18 cellular contexts compared by ENCODE assay signal in the genomic region with DNA sequence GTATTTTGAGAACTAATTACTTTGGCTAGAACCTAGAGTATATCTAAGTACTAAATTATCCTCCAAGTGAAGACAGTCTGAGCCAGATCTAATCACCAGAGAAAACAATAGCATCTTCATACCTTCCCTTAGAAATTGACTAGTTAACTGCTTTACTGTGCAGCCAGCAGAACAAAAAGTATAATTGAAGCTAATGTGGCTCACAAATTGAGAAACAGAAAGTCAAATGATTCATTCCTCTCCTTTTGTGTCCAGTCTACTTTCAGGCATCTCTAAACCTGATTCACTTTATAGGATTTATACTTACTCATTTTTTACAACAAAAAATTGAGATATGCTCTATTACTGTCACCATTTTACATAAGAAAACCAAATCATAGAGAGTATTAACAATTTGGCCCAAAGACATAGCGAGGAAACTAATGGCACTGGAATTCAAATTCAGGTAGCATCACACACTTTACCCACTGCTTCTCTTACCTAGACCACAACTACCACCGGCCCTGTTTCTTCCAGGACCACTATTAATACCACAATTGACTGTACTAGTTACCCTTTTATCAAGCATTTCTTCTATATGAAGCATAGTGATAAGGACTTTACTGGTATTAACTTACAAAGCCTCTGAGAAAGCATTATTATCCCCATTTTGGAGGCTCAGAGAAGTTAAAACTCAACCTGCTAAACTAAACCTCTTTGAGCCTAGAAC.
DNase-seq lines count a peak whose midpoint lies in the region; ATAC-seq and TF ChIP-seq lines count a peak whose summit lies in the region.
"Had no signal": no experiment of that assay in that cellular context is flagged by ENCODE, and none has a peak within 500 bp of the region (broad histone marks: within the 10 kb centered on the region; RNA-seq: fewer than 3 reads in every experiment).

No MANE protein-coding gene starts in this region.

- H3K36me3 ChIP-seq in OCI-LY3 (replicated peaks; ENCODE audit: low read depth, low read length) (no peaks in the 10 kb centered on the region), SK-N-SH (replicated peaks in 1 of 2; ENCODE audit: control insufficient read depth in 1 of 2, insufficient read depth in 2 of 2, low read length in 1 of 2) (no peaks in the 10 kb centered on the region), BE2C (no peaks in the 10 kb centered on the region)
- H3K36me3 ChIP-seq: cardiac muscle cell, thoracic aorta had no signal

- DNase-seq in SK-N-SH (no peak), BE2C (no peak), AML-193 (lab: John Stamatoyannopoulos, UW) (no peak)
- DNase-seq: activated CD4-positive, alpha-beta T cell treated with anti-CD3 and anti-CD28 coated beads for 4 hours; activated T-cell treated with anti-CD3 and anti-CD28 coated beads, Interleukin-2, amount 50 U/mL, for 1 hour; DMS 273 treated with DMSO at 0.1 percent for 48 hours; foreskin melanocyte; nephron progenitor cell; retina; Right ventricle myocardium superior had no signal

- H3K9me3 ChIP-seq in OCI-LY3 (ENCODE audit: insufficient read depth, low read length) (no peaks in the 10 kb centered on the region), SK-N-SH (no peaks in the 10 kb centered on the region), BE2C (no peaks in the 10 kb centered on the region)
- H3K9me3 ChIP-seq: thoracic aorta had no signal

- H3K79me2 ChIP-seq in OCI-LY3 (ENCODE audit: low read length) (no peaks in the 10 kb centered on the region), SK-N-SH (ENCODE audit: insufficient read depth) (no peaks in the 10 kb centered on the region)

- H3K9me2 ChIP-seq in SK-N-SH, result no peaks in the 10 kb centered on the region

- 23% methylated on average over 2 of the region's 2 CpGs for WGBS in SK-N-SH (ENCODE audit: low lambda C conversion rate)

- CTCF ChIA-PET in SK-N-SH (lab: Yijun Ruan, JAX), result interaction anchor here (0.9 kb wide), 1 partner anchor 10 kb away, joined by 3 read pairs; no protein-coding TSS in a partner anchor

- ATAC-seq in GM18861 (IDR thresholded peaks at IDR 0.05; ENCODE audit: unreplicated experiment), result peak; percentile 33
- ATAC-seq in GM21423 (IDR thresholded peaks at IDR 0.05; ENCODE audit: unreplicated experiment), result peak; percentile 49
- peak; percentile 38 for ATAC-seq in HG02938 (IDR thresholded peaks at IDR 0.05; ENCODE audit: unreplicated experiment)
- no peak for ATAC-seq in HG03457 (IDR thresholded peaks at IDR 0.05; ENCODE audit: unreplicated experiment)

- H3K4me1 ChIP-seq in OCI-LY3 (ENCODE audit: low read length) (peaks cover 35% of the 10 kb centered on the region), SK-N-SH (ENCODE audit: control insufficient read depth in 1 of 2, insufficient read depth in 2 of 2, low read depth in 1 of 2, low read length in 1 of 2) (no peaks in the 10 kb centered on the region), BE2C (no peaks in the 10 kb centered on the region)

- TF ChIP-seq EP300 in SK-N-SH (IDR thresholded peaks at IDR 0.05; ENCODE audit: borderline replicate concordance in 1 of 2, low read depth in 1 of 2, low read length in 1 of 2), result no peak

- H3F3A ChIP-seq in SK-N-SH (replicated peaks; ENCODE audit: insufficient read depth), result no peaks in the 10 kb centered on the region

- peak overlapping the region; percentile 2 for H3K4me2 ChIP-seq in OCI-LY3 (ENCODE audit: low read length)
- no peak overlapping the region for H3K4me2 ChIP-seq in SK-N-SH

- H3K27ac ChIP-seq in OCI-LY3 (ENCODE audit: low read length), result no peak overlapping the region
- H3K27ac ChIP-seq in SK-N-SH (ENCODE audit: low read depth in 2 of 2, low read length in 1 of 2), result no peak overlapping the region
- H3K27ac ChIP-seq: cardiac muscle cell, thoracic aorta had no signal

- H3K27me3 ChIP-seq in OCI-LY3 (ENCODE audit: low read depth, low read length), result no peaks in the 10 kb centered on the region
- no peaks in the 10 kb centered on the region for H3K27me3 ChIP-seq in SK-N-SH (ENCODE audit: insufficient read depth)
- H3K27me3 ChIP-seq in BE2C, result no peaks in the 10 kb centered on the region
- H3K27me3 ChIP-seq: cardiac muscle cell had no signal

- H2AFZ ChIP-seq in OCI-LY3 (ENCODE audit: low read depth, low read length) (0 out of 2 replicates have a peak overlapping the region, but pooled peaks have one; percentile 5), SK-N-SH (ENCODE audit: low read depth) (no peak overlapping the region)

- POLR2A ChIA-PET in SK-N-SH (lab: Yijun Ruan, JAX), result no interaction called here

- no peak overlapping the region for H3K9ac ChIP-seq in OCI-LY3 (ENCODE audit: low read length)
- no peak overlapping the region for H3K9ac ChIP-seq in SK-N-SH

- no peak for TF ChIP-seq RAD21 in SK-N-SH (IDR thresholded peaks at IDR 0.05; ENCODE audit: low read length)

- H4K20me1 ChIP-seq in OCI-LY3 (ENCODE audit: insufficient read depth, low read length) (no peaks in the 10 kb centered on the region), SK-N-SH (ENCODE audit: insufficient read depth) (no peaks in the 10 kb centered on the region)

- TF ChIP-seq CTCF in OCI-LY3 (IDR thresholded peaks at IDR 0.05; ENCODE audit: low read depth, low read length), result no peak
- no peak for TF ChIP-seq CTCF in SK-N-SH (IDR thresholded peaks at IDR 0.05)
- TF ChIP-seq CTCF in BE2C (IDR thresholded peaks at IDR 0.05; ENCODE audit: low read depth, low read length), result no peak

- H3K4me3 ChIP-seq in OCI-LY3 (ENCODE audit: low read length) (no peak overlapping the region), SK-N-SH (ENCODE audit: low read depth in 2 of 2, low read length in 1 of 2) (no peak overlapping the region), BE2C (ENCODE audit: low read depth, low read length) (no peak overlapping the region)
- H3K4me3 ChIP-seq: cardiac muscle cell, lung, thoracic aorta had no signal

TF ChIP-seq in SK-N-SH, 30 proteins besides CTCF, POLR2A, EP300 and RAD21:
- TF ChIP-seq GABPA (IDR thresholded peaks at IDR 0.05; ENCODE audit: low read depth) (no peak), TCF12 (IDR thresholded peaks at IDR 0.05) (no peak), USF1 (IDR thresholded peaks at IDR 0.05; ENCODE audit: borderline replicate concordance, low read depth) (no peak), NFIC (IDR thresholded peaks at IDR 0.05; ENCODE audit: borderline replicate concordance) (no peak), POLR2AphosphoS5 (IDR thresholded peaks at IDR 0.05; ENCODE audit: low read depth, low read length) (no peak), RFX5 (IDR thresholded peaks at IDR 0.05; ENCODE audit: low read length) (no peak), ELF1 (IDR thresholded peaks at IDR 0.05) (no peak), IRF3 (IDR thresholded peaks at IDR 0.05; ENCODE audit: low read depth, low read length) (no peak), TEAD4 (IDR thresholded peaks at IDR 0.05; ENCODE audit: borderline replicate concordance, insufficient read depth) (no peak), EZH2phosphoT487 (IDR thresholded peaks at IDR 0.05; ENCODE audit: borderline replicate concordance, low read depth) (no peak), TAF1 (IDR thresholded peaks at IDR 0.05; ENCODE audit: borderline replicate concordance, low read depth, low read length) (no peak), JUND (IDR thresholded peaks at IDR 0.05) (no peak), YY1 (IDR thresholded peaks at IDR 0.05; ENCODE audit: low read depth) (no peak)
TF ChIP-seq in SK-N-SH: peak in this region for 0.
